ENCODE assay signal across 8 cellular contexts in genomic region chr10:97553575-97554100, GRCh38. TPM values are rescaled to one million over a fixed set of nuclear protein-coding genes. Genes with fewer than 3 reads are reported as not detected.
A peak's percentile ranks its signal among the peaks of the same experiment; 100 is the strongest.
DNase-seq lines count a peak whose midpoint lies in the region; ATAC-seq and TF ChIP-seq lines count a peak whose summit lies in the region.

No MANE protein-coding gene starts in this region.

- H3K4me3 Mint-ChIP-seq in Calu3 (ENCODE audit: low read depth, unreplicated experiment): no peak overlapping the region
- no peak overlapping the region for H3K4me3 Mint-ChIP-seq in activated CD4-positive, alpha-beta T cell treated with anti-CD3 and anti-CD28 coated beads, Interleukin-2, amount 10 ng/mL, durations not matched to agents 24 days and 14 days

- H3K4me2 ChIP-seq in GM23248 (ENCODE audit: unreplicated experiment): no peak overlapping the region

- no peaks in the 10 kb centered on the region for H3K9me3 ChIP-seq in GM23248 (ENCODE audit: low read depth)
- H3K9me3 ChIP-seq in lower lobe of right lung: no peaks in the 10 kb centered on the region

- H3K27me3 ChIP-seq in GM23248 (replicated peaks; ENCODE audit: insufficient read depth) (no peaks in the 10 kb centered on the region), dorsolateral prefrontal cortex (no peaks in the 10 kb centered on the region), lower lobe of right lung (ENCODE audit: low read depth) (no peaks in the 10 kb centered on the region)

- H2AFZ ChIP-seq in GM23248: no peak overlapping the region

- H3K4me1 ChIP-seq in GM23248 (ENCODE audit: insufficient read depth): peaks cover 4% of the 10 kb centered on the region
- peaks cover 24% of the 10 kb centered on the region for H3K4me1 ChIP-seq in lower lobe of right lung

- no peaks in the 10 kb centered on the region for H3K9me2 ChIP-seq in GM23248 (ENCODE audit: insufficient read depth)

- DNase-seq in Calu3 (peak; percentile 41), GM23248 (peak; percentile 85), NCI-H2196 (lab: John Stamatoyannopoulos, UW; ENCODE audit: unreplicated experiment) (peak; percentile 59), dorsolateral prefrontal cortex (peak in 9 of 10 donors; percentile 62 to 81 (median 75)), lower lobe of right lung (peak; percentile 80)
- peak; percentile 88 for DNase-seq in activated CD4-positive, alpha-beta T cell treated with anti-CD3 and anti-CD28 coated beads, Interleukin-2, amount 10 ng/mL, durations not matched to agents 24 days and 14 days
- peak; percentile 24 to 40 for DNase-seq in stimulated activated CD8-positive, alpha-beta memory T cell treated with anti-CD3 and anti-CD28 coated beads, Interleukin-15, amount 100 ng/mL, for 4 hours (ENCODE audit: low read depth in 2 of 2)

- H3K9me3 Mint-ChIP-seq in Calu3 (ENCODE audit: low read depth, unreplicated experiment): no peaks in the 10 kb centered on the region
- H3K9me3 Mint-ChIP-seq in activated CD4-positive, alpha-beta T cell treated with anti-CD3 and anti-CD28 coated beads, Interleukin-2, amount 10 ng/mL, durations not matched to agents 24 days and 14 days: no peaks in the 10 kb centered on the region

- H3K27ac Mint-ChIP-seq in Calu3 (ENCODE audit: unreplicated experiment): no peak overlapping the region
- H3K27ac Mint-ChIP-seq in activated CD4-positive, alpha-beta T cell treated with anti-CD3 and anti-CD28 coated beads, Interleukin-2, amount 10 ng/mL, durations not matched to agents 24 days and 14 days: no peak overlapping the region

- H3K27me3 Mint-ChIP-seq in Calu3 (ENCODE audit: unreplicated experiment): no peaks in the 10 kb centered on the region
- H3K27me3 Mint-ChIP-seq in activated CD4-positive, alpha-beta T cell treated with anti-CD3 and anti-CD28 coated beads, Interleukin-2, amount 10 ng/mL, durations not matched to agents 24 days and 14 days: peaks cover 2% of the 10 kb centered on the region

- TF ChIP-seq CTCF in Calu3 (IDR thresholded peaks at IDR 0.05; ENCODE audit: unreplicated experiment): peak; percentile 34
- TF ChIP-seq CTCF in dorsolateral prefrontal cortex (IDR thresholded peaks at IDR 0.05 in 54 of 56, conservative IDR thresholded peaks at IDR 0.05 in 2 of 56; ENCODE audit: low read depth in 1 of 56, partially characterized antibody in 56 of 56): peak; percentile 40 to 93 (median 80)
- peak; percentile 85 for TF ChIP-seq CTCF in lower lobe of right lung (IDR thresholded peaks at IDR 0.05)

- no TSS peak for BruUV-seq in Calu3 (replicated peaks; lab: Mats Ljungman, UMichigan)

- in situ Hi-C loops in GM23248 (cut with MboI): no loop called here

- no peaks in the 10 kb centered on the region for H3K36me3 ChIP-seq in GM23248 (ENCODE audit: low read depth)
- H3K36me3 ChIP-seq in lower lobe of right lung: no peaks in the 10 kb centered on the region

- ATAC-seq in lower lobe of right lung (peak; percentile 91 to 93), HG03108 (IDR thresholded peaks at IDR 0.05; ENCODE audit: unreplicated experiment) (no peak)

- intact Hi-C loops in Calu3 (cut with micrococcal nuclease; ENCODE audit: unreplicated experiment) (loop anchor here (5.0 kb wide), 1 partner anchor 91 kb away; no protein-coding TSS in a partner anchor), dorsolateral prefrontal cortex (cut with DNase I) (loop anchor here (1.0 to 5.0 kb wide), 2 partner anchors 89 to 91 kb away; no protein-coding TSS in a partner anchor), lower lobe of right lung (cut with DNase I) (loop anchor here (10.0 kb wide), 1 partner anchor 89 kb away; no protein-coding TSS in a partner anchor)
- intact Hi-C loops in activated CD4-positive, alpha-beta T cell treated with anti-CD3 and anti-CD28 coated beads, Interleukin-2, amount 10 ng/mL, durations not matched to agents 24 days and 14 days (cut with micrococcal nuclease): loop anchor here (1.0 to 2.0 kb wide), 5 partner anchors 10 to 147 kb away; partner anchors contain the start of genes MMS19 and UBTD1

- H3K9ac ChIP-seq in GM23248: no peak overlapping the region

- no peaks in the 10 kb centered on the region for H3F3A ChIP-seq in GM23248 (ENCODE audit: insufficient read depth)

- H3K79me2 ChIP-seq in GM23248 (ENCODE audit: insufficient read depth): peaks cover 90% of the 10 kb centered on the region

- H3K4me3 ChIP-seq in GM23248: no peak overlapping the region
- no peak overlapping the region for H3K4me3 ChIP-seq in dorsolateral prefrontal cortex
- no peak overlapping the region for H3K4me3 ChIP-seq in lower lobe of right lung

- CTCF ChIA-PET in Calu3 (lab: Charles Lee): interaction anchor here (0.5 to 1.3 kb wide), 3 partner anchors 18 to 116 kb away, joined by 3 to 5 read pairs (median 3); partner anchors contain the start of gene ANKRD2

- no peaks in the 10 kb centered on the region for H3K36me3 Mint-ChIP-seq in Calu3 (ENCODE audit: insufficient read depth, unreplicated experiment)
- no peaks in the 10 kb centered on the region for H3K36me3 Mint-ChIP-seq in activated CD4-positive, alpha-beta T cell treated with anti-CD3 and anti-CD28 coated beads, Interleukin-2, amount 10 ng/mL, durations not matched to agents 24 days and 14 days (ENCODE audit: low read depth)

- WGBS in GM23248 (ENCODE audit: low coverage in 1 of 2, low lambda C conversion rate in 2 of 2, missing lambda C conversion rate in 2 of 2), 2 experiments: 14% methylated on average over 7 of the region's 7 CpGs

- H3K27ac ChIP-seq in GM23248: no peak overlapping the region
- peak overlapping the region in 6 of 59 donors; percentile 6 to 66 (median 20) for H3K27ac ChIP-seq in dorsolateral prefrontal cortex
- no peak overlapping the region for H3K27ac ChIP-seq in lower lobe of right lung

- no peaks in the 10 kb centered on the region for H3K4me1 Mint-ChIP-seq in Calu3 (ENCODE audit: low read depth, unreplicated experiment)
- peaks cover 6% of the 10 kb centered on the region for H3K4me1 Mint-ChIP-seq in activated CD4-positive, alpha-beta T cell treated with anti-CD3 and anti-CD28 coated beads, Interleukin-2, amount 10 ng/mL, durations not matched to agents 24 days and 14 days

- H4K20me1 ChIP-seq in GM23248 (ENCODE audit: insufficient read depth): no peaks in the 10 kb centered on the region

RNA-seq across cellular contexts. Expression of gene ANKRD2, which starts 18.9 kb away (rescaled TPM):
- total RNA-seq in Calu3 (2022) (0.47 and 0.90 TPM in 2 replicates), dorsolateral prefrontal cortex (1 to 10 TPM in 111 of 120 experiments, under 1 TPM in 9; 0.43 to 9.5 (median 2.8) TPM), lower lobe of right lung (0.35 TPM)
- total RNA-seq in GM23248 (2014; rRNA removed; shearing (Covaris generic)): not detected in 2 replicates
- polyA plus RNA-seq in GM23248 (2016; fragmentation: Nextera tagmentation; extraction: Ambion mirVana): not detected in 2 replicates
- total RNA-seq in activated CD4-positive, alpha-beta T cell treated with anti-CD3 and anti-CD28 coated beads, Interleukin-2, amount 10 ng/mL, durations not matched to agents 24 days and 14 days: not detected in 2 replicates

RNA-seq across cellular contexts. Expression of gene HOGA1, which starts 30.6 kb away (rescaled TPM):
- 7.8 and 7.9 TPM in 2 replicates for total RNA-seq in Calu3 (2022)
- 0.22 TPM in 1 of 2 replicates, not detected in the other for total RNA-seq in GM23248 (2014; rRNA removed; shearing (Covaris generic))
- 0.13 and 0.28 TPM in 2 replicates for polyA plus RNA-seq in GM23248 (2016; fragmentation: Nextera tagmentation; extraction: Ambion mirVana)
- total RNA-seq in activated CD4-positive, alpha-beta T cell treated with anti-CD3 and anti-CD28 coated beads, Interleukin-2, amount 10 ng/mL, durations not matched to agents 24 days and 14 days: not detected in 2 replicates
- total RNA-seq in dorsolateral prefrontal cortex: 10 to 100 TPM in 3 of 120 experiments, 1 to 10 TPM in 117; 1.1 to 13.6 (median 4.2) TPM
- total RNA-seq in lower lobe of right lung: 1.1 TPM

RNA-seq across cellular contexts. Expression of gene C10orf62, which starts 35.9 kb away (rescaled TPM):
- total RNA-seq in Calu3 (2022) (1.5 and 1.7 TPM in 2 replicates), dorsolateral prefrontal cortex (1 to 10 TPM in 34 of 120 experiments, under 1 TPM in 48, not detected in 38; 0.34 to 2.5 (median 0.89) TPM), lower lobe of right lung (not detected)
- not detected in 2 replicates for total RNA-seq in GM23248 (2014; rRNA removed; shearing (Covaris generic))
- not detected in 2 replicates for polyA plus RNA-seq in GM23248 (2016; fragmentation: Nextera tagmentation; extraction: Ambion mirVana)
- not detected in 2 replicates for total RNA-seq in activated CD4-positive, alpha-beta T cell treated with anti-CD3 and anti-CD28 coated beads, Interleukin-2, amount 10 ng/mL, durations not matched to agents 24 days and 14 days

RNA-seq across cellular contexts. Expression of gene UBTD1, which starts 54.9 kb away (rescaled TPM):
- total RNA-seq in Calu3 (2022) (8.7 and 9.3 TPM in 2 replicates), dorsolateral prefrontal cortex (10 to 100 TPM in 99 of 120 experiments, 1 to 10 TPM in 21; 8.3 to 22.0 (median 11.9) TPM), lower lobe of right lung (37.7 TPM)
- 16.2 and 20.8 TPM in 2 replicates for total RNA-seq in GM23248 (2014; rRNA removed; shearing (Covaris generic))
- 27.2 and 29.8 TPM in 2 replicates for polyA plus RNA-seq in GM23248 (2016; fragmentation: Nextera tagmentation; extraction: Ambion mirVana)
- total RNA-seq in activated CD4-positive, alpha-beta T cell treated with anti-CD3 and anti-CD28 coated beads, Interleukin-2, amount 10 ng/mL, durations not matched to agents 24 days and 14 days: 1.8 and 2.1 TPM in 2 replicates

RNA-seq across cellular contexts. Expression of gene MMS19, which starts 55.4 kb away (rescaled TPM):
- total RNA-seq in Calu3 (2022) (39.8 and 46.5 TPM in 2 replicates), dorsolateral prefrontal cortex (100 to 1,000 TPM in 3 of 120 experiments, 10 to 100 TPM in 117; 53.4 to 109 (median 81.4) TPM), lower lobe of right lung (65.5 TPM)
- 89.7 and 116 TPM in 2 replicates for total RNA-seq in GM23248 (2014; rRNA removed; shearing (Covaris generic))
- 40.0 and 40.6 TPM in 2 replicates for polyA plus RNA-seq in GM23248 (2016; fragmentation: Nextera tagmentation; extraction: Ambion mirVana)
- 100 and 103 TPM in 2 replicates for total RNA-seq in activated CD4-positive, alpha-beta T cell treated with anti-CD3 and anti-CD28 coated beads, Interleukin-2, amount 10 ng/mL, durations not matched to agents 24 days and 14 days

Comparison
In these comparisons a context has a peak if more than half of its experiments do, and no peak if none do; other contexts are left out.
1. DNase-seq: peak in every context shown above with its lines; median percentile 88 in activated CD4-positive, alpha-beta T cell treated with anti-CD3 and anti-CD28 coated beads, Interleukin-2, amount 10 ng/mL, durations not matched to agents 24 days and 14 days; 85 in GM23248; 80 in lower lobe of right lung; 75 in dorsolateral prefrontal cortex; 59 in NCI-H2196; 41 in Calu3; 32 in stimulated activated CD8-positive, alpha-beta memory T cell treated with anti-CD3 and anti-CD28 coated beads, Interleukin-15, amount 100 ng/mL, for 4 hours.
2. CTCF ChIP-seq: peak in every context shown above with its lines; median percentile 85 in lower lobe of right lung; 80 in dorsolateral prefrontal cortex; 34 in Calu3.